11 cellular contexts compared by ENCODE assay signal in genomic region chr19:51364200-51365106, GRCh38. TPM values are rescaled to one million over a fixed set of nuclear protein-coding genes. Genes with fewer than 3 reads are reported as not detected.
DNase-seq lines count a peak whose midpoint lies in the region; TF ChIP-seq lines count a peak whose summit lies in the region.
"Had no signal": no experiment of that assay in that cellular context is flagged by ENCODE, and none has a peak within 500 bp of the region (broad histone marks: within the 10 kb centered on the region; RNA-seq: fewer than 3 reads in every experiment).

No MANE protein-coding gene starts in this region.

- no peaks in the 10 kb centered on the region for H3K9me3 Mint-ChIP-seq in endodermal cell
- no peaks in the 10 kb centered on the region for H3K9me3 Mint-ChIP-seq in nephron progenitor cell

- H3K27ac Mint-ChIP-seq in endodermal cell (peak overlapping the region; percentile 96), nephron progenitor cell (peak overlapping the region; percentile 19)

- intact Hi-C loops in testis (cut with DNase I; ENCODE audit: low total_unique reads) = no loop called here

- peaks cover 42% of the 10 kb centered on the region for H3K4me1 Mint-ChIP-seq in endodermal cell
- H3K4me1 Mint-ChIP-seq in nephron progenitor cell = peaks cover 53% of the 10 kb centered on the region

- no peaks in the 10 kb centered on the region for H3K36me3 Mint-ChIP-seq in endodermal cell (ENCODE audit: low read depth)
- no peaks in the 10 kb centered on the region for H3K36me3 Mint-ChIP-seq in nephron progenitor cell (ENCODE audit: low read depth)

- H3K36me3 ChIP-seq in endodermal cell (ENCODE audit: control insufficient read depth, insufficient read depth, low read length) (no peaks in the 10 kb centered on the region), testis (ENCODE audit: low read depth, missing control alignments) (no peaks in the 10 kb centered on the region)
- H3K36me3 ChIP-seq: SJCRH30 had no signal

- H3K4me3 ChIP-seq in endodermal cell (ENCODE audit: low read length) (no peak overlapping the region), testis (no peak overlapping the region)

- TF ChIP-seq CTCF in endodermal cell (conservative IDR thresholded peaks at IDR 0.05) (no peak), nephron progenitor cell (IDR thresholded peaks at IDR 0.05) (no peak), testis (IDR thresholded peaks at IDR 0.05) (no peak)

- WGBS in endodermal cell (ENCODE audit: insufficient coverage in 1 of 2, insufficient read length in 1 of 2), 2 experiments = 86 to 93% methylated on average over 8 to 15 of the region's 15 CpGs
- 76 to 87% methylated on average over 14 to 15 of the region's 15 CpGs for WGBS in testis, 2 donors

- H3K27ac ChIP-seq in endodermal cell (ENCODE audit: low read depth, low read length) (no peak overlapping the region), testis (no peak overlapping the region)

- no peaks in the 10 kb centered on the region for H3K27me3 Mint-ChIP-seq in endodermal cell (ENCODE audit: insufficient read depth)
- no peaks in the 10 kb centered on the region for H3K27me3 Mint-ChIP-seq in nephron progenitor cell (ENCODE audit: low read depth, poor library complexity)

- H3K27me3 ChIP-seq in endodermal cell (ENCODE audit: control insufficient read depth, insufficient read depth, low read length, poor library complexity, severe bottlenecking) (no peaks in the 10 kb centered on the region), testis (no peaks in the 10 kb centered on the region)
- H3K27me3 ChIP-seq: SJCRH30 had no signal

- no peaks in the 10 kb centered on the region for H3K9me3 ChIP-seq in endodermal cell (ENCODE audit: control insufficient read depth, low read length)
- H3K9me3 ChIP-seq in testis = no peaks in the 10 kb centered on the region
- H3K9me3 ChIP-seq: SJCRH30 had no signal

- H3K4me3 Mint-ChIP-seq in endodermal cell (peak overlapping the region; percentile 15), nephron progenitor cell (peak overlapping the region; percentile 56)

- no peak for TF ChIP-seq POLR2A in testis (IDR thresholded peaks at IDR 0.05)

- H3K9ac ChIP-seq in endodermal cell (ENCODE audit: extremely low read depth, low read length, poor library complexity, severe bottlenecking) = peak overlapping the region; percentile 75

- H3K4me1 ChIP-seq in endodermal cell (ENCODE audit: control insufficient read depth, insufficient read depth, low read length) = peaks cover 17% of the 10 kb centered on the region
- peaks cover 14% of the 10 kb centered on the region for H3K4me1 ChIP-seq in testis

- DNase-seq in COLO829 (ENCODE audit: low spot score) = peak; percentile 80
- peak; percentile 83 for DNase-seq in RPMI7951 (ENCODE audit: low read depth)
- DNase-seq in endodermal cell = no peak
- no peak for DNase-seq in nephron progenitor cell
- DNase-seq in cortex of kidney (lab: John Stamatoyannopoulos, UW) = no peak
- DNase-seq in testis = no peak
- no peak for DNase-seq in HCEC 1CT
- DNase-seq in hippocampal formation (lab: John Stamatoyannopoulos, UW) = no peak
- DNase-seq: aorta; SJCRH30; stimulated activated CD4-positive, alpha-beta T cell treated with anti-CD3 and anti-CD28 coated beads, Interleukin-2, amount 100 ng/mL, for 48 hours had no signal

RNA-seq across cellular contexts. Expression of gene ETFB, which starts 1.7 kb away (rescaled TPM):
- total RNA-seq in RPMI7951 (2014; rRNA removed; shearing (Covaris generic)) = 158 and 206 TPM in 2 replicates
- total RNA-seq in endodermal cell (10 to 100 TPM; 54.3 to 77.3 TPM), testis (100 to 1,000 TPM; 110 to 146 TPM)
- 65.3 TPM for polyA plus RNA-seq in endodermal cell (2013, experiment 1 of 2)
- polyA plus RNA-seq in endodermal cell (2013, experiment 2 of 2) = 60.7 TPM
- polyA plus RNA-seq in testis (ENCODE audit: insufficient read depth, low read depth, low replicate concordance) = 109 TPM

RNA-seq across cellular contexts. Expression of gene CLDND2, which starts 4.3 kb away (rescaled TPM):
- 1.2 TPM in 1 of 2 replicates, not detected in the other for total RNA-seq in RPMI7951 (2014; rRNA removed; shearing (Covaris generic))
- total RNA-seq in endodermal cell (1 to 10 TPM; 1.3 to 2.5 TPM), testis (10 to 100 TPM; 10.0 to 26.4 TPM)
- 3.7 TPM for polyA plus RNA-seq in endodermal cell (2013, experiment 1 of 2)
- 2.4 TPM for polyA plus RNA-seq in endodermal cell (2013, experiment 2 of 2)
- polyA plus RNA-seq in testis (ENCODE audit: insufficient read depth, low read depth, low replicate concordance) = 41.2 TPM
- total RNA-seq: SJCRH30 had no signal

RNA-seq across cellular contexts. Expression of gene NKG7, which starts 8.0 kb away (rescaled TPM):
- not detected in 2 replicates for total RNA-seq in RPMI7951 (2014; rRNA removed; shearing (Covaris generic))
- total RNA-seq in endodermal cell (not detected), testis (under 1 TPM in 1 of 2 donors, not detected in 1; 0.63 TPM)
- not detected for polyA plus RNA-seq in endodermal cell (2013, experiment 1 of 2)
- polyA plus RNA-seq in endodermal cell (2013, experiment 2 of 2) = not detected
- 8.7 TPM for polyA plus RNA-seq in testis (ENCODE audit: insufficient read depth, low read depth, low replicate concordance)
- total RNA-seq: SJCRH30 had no signal

RNA-seq across cellular contexts. Expression of gene VSIG10L, which starts 22.5 kb away (rescaled TPM):
- total RNA-seq in RPMI7951 (2014; rRNA removed; shearing (Covaris generic)) = 1.3 and 1.7 TPM in 2 replicates
- total RNA-seq in endodermal cell = 10 to 100 TPM in 1 of 2 donors, 1 to 10 TPM in 1; 6.4 to 11.5 TPM
- polyA plus RNA-seq in endodermal cell (2013, experiment 1 of 2) = 7.5 TPM
- polyA plus RNA-seq in endodermal cell (2013, experiment 2 of 2) = 7.0 TPM
- 10 to 100 TPM; 10.5 to 12.0 TPM for total RNA-seq in testis
- 5.8 TPM for polyA plus RNA-seq in testis (ENCODE audit: insufficient read depth, low read depth, low replicate concordance)

RNA-seq across cellular contexts. Expression of gene LIM2, which starts 23.3 kb away (rescaled TPM):
- total RNA-seq in RPMI7951 (2014; rRNA removed; shearing (Covaris generic)) = not detected in 2 replicates
- total RNA-seq in endodermal cell = not detected
- not detected for polyA plus RNA-seq in endodermal cell (2013, experiment 1 of 2)
- not detected for polyA plus RNA-seq in endodermal cell (2013, experiment 2 of 2)
- total RNA-seq in testis = under 1 TPM in 1 of 2 donors, not detected in 1; 0.31 TPM
- 0.91 TPM for polyA plus RNA-seq in testis (ENCODE audit: insufficient read depth, low read depth, low replicate concordance)
- total RNA-seq: aorta, SJCRH30 had no signal
- polyA plus RNA-seq: aorta had no signal

Comparison
In these comparisons a context has a peak if more than half of its experiments do, and no peak if none do; other contexts are left out.
1. DNase-seq: peak in COLO829 (single experiment) and RPMI7951 (single experiment); none in endodermal cell (single experiment), nephron progenitor cell (single experiment), cortex of kidney (single experiment), testis (single experiment), HCEC 1CT (single experiment) and hippocampal formation (0 of 2).